Comparison of ENCODE assay signal across 1 cellular context in the genomic region with DNA sequence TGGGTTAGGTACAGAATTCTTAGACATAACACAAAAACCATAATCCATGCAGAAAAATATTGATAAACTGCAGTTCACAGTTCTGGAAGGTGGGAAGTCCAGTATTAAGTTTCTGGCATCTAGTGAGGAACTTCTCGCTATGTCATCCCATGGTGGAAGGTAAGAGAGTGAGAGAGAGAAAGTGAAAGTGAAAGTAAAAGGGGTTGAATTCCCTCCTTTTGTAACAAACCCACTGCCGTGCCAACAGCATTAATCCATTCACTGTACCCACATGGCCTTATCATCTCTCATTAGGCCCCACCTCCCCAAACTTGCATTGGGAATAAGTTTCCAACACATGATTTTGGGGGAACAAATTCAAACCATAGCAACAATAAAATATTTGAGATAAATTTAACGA.
TF ChIP-seq lines count a peak whose summit lies in the region.

No MANE protein-coding gene starts in this region.

TF ChIP-seq in K562, 482 proteins besides CTCF, POLR2A, EP300 and RAD21 (continued from another document):
- TF ChIP-seq, protein P1, sequence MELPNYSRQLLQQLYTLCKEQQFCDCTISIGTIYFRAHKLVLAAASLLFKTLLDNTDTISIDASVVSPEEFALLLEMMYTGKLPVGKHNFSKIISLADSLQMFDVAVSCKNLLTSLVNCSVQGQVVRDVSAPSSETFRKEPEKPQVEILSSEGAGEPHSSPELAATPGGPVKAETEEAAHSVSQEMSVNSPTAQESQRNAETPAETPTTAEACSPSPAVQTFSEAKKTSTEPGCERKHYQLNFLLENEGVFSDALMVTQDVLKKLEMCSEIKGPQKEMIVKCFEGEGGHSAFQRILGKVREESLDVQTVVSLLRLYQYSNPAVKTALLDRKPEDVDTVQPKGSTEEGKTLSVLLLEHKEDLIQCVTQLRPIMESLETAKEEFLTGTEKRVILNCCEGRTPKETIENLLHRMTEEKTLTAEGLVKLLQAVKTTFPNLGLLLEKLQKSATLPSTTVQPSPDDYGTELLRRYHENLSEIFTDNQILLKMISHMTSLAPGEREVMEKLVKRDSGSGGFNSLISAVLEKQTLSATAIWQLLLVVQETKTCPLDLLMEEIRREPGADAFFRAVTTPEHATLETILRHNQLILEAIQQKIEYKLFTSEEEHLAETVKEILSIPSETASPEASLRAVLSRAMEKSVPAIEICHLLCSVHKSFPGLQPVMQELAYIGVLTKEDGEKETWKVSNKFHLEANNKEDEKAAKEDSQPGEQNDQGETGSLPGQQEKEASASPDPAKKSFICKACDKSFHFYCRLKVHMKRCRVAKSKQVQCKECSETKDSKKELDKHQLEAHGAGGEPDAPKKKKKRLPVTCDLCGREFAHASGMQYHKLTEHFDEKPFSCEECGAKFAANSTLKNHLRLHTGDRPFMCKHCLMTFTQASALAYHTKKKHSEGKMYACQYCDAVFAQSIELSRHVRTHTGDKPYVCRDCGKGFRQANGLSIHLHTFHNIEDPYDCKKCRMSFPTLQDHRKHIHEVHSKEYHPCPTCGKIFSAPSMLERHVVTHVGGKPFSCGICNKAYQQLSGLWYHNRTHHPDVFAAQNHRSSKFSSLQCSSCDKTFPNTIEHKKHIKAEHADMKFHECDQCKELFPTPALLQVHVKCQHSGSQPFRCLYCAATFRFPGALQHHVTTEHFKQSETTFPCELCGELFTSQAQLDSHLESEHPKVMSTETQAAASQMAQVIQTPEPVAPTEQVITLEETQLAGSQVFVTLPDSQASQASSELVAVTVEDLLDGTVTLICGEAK (IDR thresholded peaks at IDR 0.05), result peak; percentile 71
- TF ChIP-seq, protein P1 (CRISPR knock-in tag; IDR thresholded peaks at IDR 0.05), result no peak
- TF ChIP-seq SMARCA5 (IDR thresholded peaks at IDR 0.05) (no peak), HDAC1 (IDR thresholded peaks at IDR 0.05) (no peak), ZNF316 (IDR thresholded peaks at IDR 0.05) (no peak), NFYB (IDR thresholded peaks at IDR 0.05; ENCODE audit: extremely low read depth, insufficient read length) (no peak), RB1 (IDR thresholded peaks at IDR 0.05; ENCODE audit: low read depth) (no peak)
- TF ChIP-seq, protein P2, sequence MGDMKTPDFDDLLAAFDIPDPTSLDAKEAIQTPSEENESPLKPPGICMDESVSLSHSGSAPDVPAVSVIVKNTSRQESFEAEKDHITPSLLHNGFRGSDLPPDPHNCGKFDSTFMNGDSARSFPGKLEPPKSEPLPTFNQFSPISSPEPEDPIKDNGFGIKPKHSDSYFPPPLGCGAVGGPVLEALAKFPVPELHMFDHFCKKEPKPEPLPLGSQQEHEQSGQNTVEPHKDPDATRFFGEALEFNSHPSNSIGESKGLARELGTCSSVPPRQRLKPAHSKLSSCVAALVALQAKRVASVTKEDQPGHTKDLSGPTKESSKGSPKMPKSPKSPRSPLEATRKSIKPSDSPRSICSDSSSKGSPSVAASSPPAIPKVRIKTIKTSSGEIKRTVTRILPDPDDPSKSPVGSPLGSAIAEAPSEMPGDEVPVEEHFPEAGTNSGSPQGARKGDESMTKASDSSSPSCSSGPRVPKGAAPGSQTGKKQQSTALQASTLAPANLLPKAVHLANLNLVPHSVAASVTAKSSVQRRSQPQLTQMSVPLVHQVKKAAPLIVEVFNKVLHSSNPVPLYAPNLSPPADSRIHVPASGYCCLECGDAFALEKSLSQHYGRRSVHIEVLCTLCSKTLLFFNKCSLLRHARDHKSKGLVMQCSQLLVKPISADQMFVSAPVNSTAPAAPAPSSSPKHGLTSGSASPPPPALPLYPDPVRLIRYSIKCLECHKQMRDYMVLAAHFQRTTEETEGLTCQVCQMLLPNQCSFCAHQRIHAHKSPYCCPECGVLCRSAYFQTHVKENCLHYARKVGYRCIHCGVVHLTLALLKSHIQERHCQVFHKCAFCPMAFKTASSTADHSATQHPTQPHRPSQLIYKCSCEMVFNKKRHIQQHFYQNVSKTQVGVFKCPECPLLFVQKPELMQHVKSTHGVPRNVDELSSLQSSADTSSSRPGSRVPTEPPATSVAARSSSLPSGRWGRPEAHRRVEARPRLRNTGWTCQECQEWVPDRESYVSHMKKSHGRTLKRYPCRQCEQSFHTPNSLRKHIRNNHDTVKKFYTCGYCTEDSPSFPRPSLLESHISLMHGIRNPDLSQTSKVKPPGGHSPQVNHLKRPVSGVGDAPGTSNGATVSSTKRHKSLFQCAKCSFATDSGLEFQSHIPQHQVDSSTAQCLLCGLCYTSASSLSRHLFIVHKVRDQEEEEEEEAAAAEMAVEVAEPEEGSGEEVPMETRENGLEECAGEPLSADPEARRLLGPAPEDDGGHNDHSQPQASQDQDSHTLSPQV (IDR thresholded peaks at IDR 0.05), result no peak
